8 cellular contexts compared by ENCODE assay signal in the genomic region with DNA sequence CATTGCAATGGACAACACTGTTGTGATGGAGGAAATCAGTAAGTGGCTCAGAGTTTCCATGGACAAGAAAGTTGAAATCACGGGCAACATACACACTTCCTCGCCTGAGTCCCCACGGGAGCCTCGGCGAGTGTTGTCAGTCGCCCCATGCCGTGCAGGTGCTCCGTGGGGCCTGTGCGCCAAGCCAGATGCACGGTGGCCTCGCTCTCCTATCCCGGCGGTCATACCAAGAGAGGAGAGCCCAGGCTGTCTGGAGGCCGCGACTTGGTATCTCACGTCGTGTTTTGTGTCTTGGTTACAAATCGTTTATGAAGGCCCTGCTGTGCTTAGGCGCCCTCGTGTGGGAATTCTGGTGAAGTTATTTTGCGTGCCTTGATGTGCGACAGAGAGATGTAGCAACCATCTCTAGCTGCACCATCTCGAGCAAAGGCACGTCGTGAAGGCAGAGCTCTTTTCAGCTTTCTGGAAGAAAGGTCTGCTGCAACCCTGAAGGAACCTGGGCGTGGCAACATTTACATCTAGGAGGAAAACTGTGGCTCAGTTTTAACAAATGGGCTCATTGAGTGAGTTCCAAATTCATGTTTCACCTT. TPM values are rescaled to one million over a fixed set of nuclear protein-coding genes. Genes with fewer than 3 reads are reported as not detected.
DNase-seq lines count a peak whose midpoint lies in the region; ATAC-seq and TF ChIP-seq lines count a peak whose summit lies in the region.

No MANE protein-coding gene starts in this region.

- H3K9me3 ChIP-seq in cardiac muscle cell (ENCODE audit: low read depth) = no peaks in the 10 kb centered on the region
- H3K9me3 ChIP-seq in prostate gland = no peaks in the 10 kb centered on the region

- intact Hi-C loops in prostate gland (cut with DNase I) = loop anchor here (5.0 kb wide), 1 partner anchor 807 kb away; no protein-coding TSS in a partner anchor

- H3K4me3 Mint-ChIP-seq in activated T-helper 17 cell treated with anti-CD3 and anti-CD28 coated beads, Interleukin-2, amount 50 U/mL, for 72 hours = no peak overlapping the region
- no peak overlapping the region for H3K4me3 Mint-ChIP-seq in stimulated activated memory B cell treated with anti-CD40 and anti-IgM and Interleukin-4, amounts not matched to agents 10 μg/mL and 1 μg/mL and 100 μg/mL, for 72 hours

- peak; percentile 28 for ATAC-seq in activated T-helper 17 cell treated with anti-CD3 and anti-CD28 coated beads, Interleukin-2, amount 50 U/mL, for 72 hours (replicated peaks)
- no peak for ATAC-seq in stimulated activated memory B cell treated with anti-CD40 and anti-IgM and Interleukin-4, amounts not matched to agents 10 μg/mL and 1 μg/mL and 100 μg/mL, for 72 hours
- ATAC-seq in GM18861 (IDR thresholded peaks at IDR 0.05; ENCODE audit: unreplicated experiment) = no peak

- no peaks in the 10 kb centered on the region for H3K27me3 Mint-ChIP-seq in activated T-helper 17 cell treated with anti-CD3 and anti-CD28 coated beads, Interleukin-2, amount 50 U/mL, for 72 hours
- H3K27me3 Mint-ChIP-seq in stimulated activated memory B cell treated with anti-CD40 and anti-IgM and Interleukin-4, amounts not matched to agents 10 μg/mL and 1 μg/mL and 100 μg/mL, for 72 hours = no peaks in the 10 kb centered on the region

- H3K4me3 ChIP-seq in cardiac muscle cell (no peak overlapping the region), prostate gland (no peak overlapping the region)

- no peak for TF ChIP-seq POLR2A in prostate gland (IDR thresholded peaks at IDR 0.05)

- no peak overlapping the region for H3K27ac ChIP-seq in cardiac muscle cell
- peak overlapping the region in 1 of 2 donors; percentile 41 for H3K27ac ChIP-seq in prostate gland

- DNase-seq in ACHN = peak; percentile 56
- peak; percentile 50 for DNase-seq in NCI-H510A treated with DMSO at 0.1 percent for 48 hours (lab: John Stamatoyannopoulos, UW)
- DNase-seq in cardiac muscle cell (ENCODE audit: low read depth in 1 of 2, low spot score in 1 of 2) = peak; percentile 59 to 85
- DNase-seq in prostate gland (ENCODE audit: low spot score) = peak; percentile 63

- no peaks in the 10 kb centered on the region for H3K4me1 ChIP-seq in cardiac muscle cell (ENCODE audit: low read depth)
- peaks cover 3% of the 10 kb centered on the region for H3K4me1 ChIP-seq in prostate gland (replicated peaks)

- WGBS in prostate gland = 50% methylated on average over 26 of the region's 26 CpGs

- H3K27me3 ChIP-seq in cardiac muscle cell = no peaks in the 10 kb centered on the region
- no peaks in the 10 kb centered on the region for H3K27me3 ChIP-seq in prostate gland (replicated peaks; ENCODE audit: insufficient read depth)

- H3K4me1 Mint-ChIP-seq in activated T-helper 17 cell treated with anti-CD3 and anti-CD28 coated beads, Interleukin-2, amount 50 U/mL, for 72 hours = peaks cover 4% of the 10 kb centered on the region
- H3K4me1 Mint-ChIP-seq in stimulated activated memory B cell treated with anti-CD40 and anti-IgM and Interleukin-4, amounts not matched to agents 10 μg/mL and 1 μg/mL and 100 μg/mL, for 72 hours = no peaks in the 10 kb centered on the region

- TF ChIP-seq CTCF in GM12872 (IDR thresholded peaks at IDR 0.05; ENCODE audit: insufficient read depth, low read depth, low read length) = peak; percentile 68
- TF ChIP-seq CTCF in cardiac muscle cell (IDR thresholded peaks at IDR 0.05; ENCODE audit: low read depth, low read length) = peak; percentile 73
- peak in 3 of 4 experiments; percentile 40 to 68 (median 63) for TF ChIP-seq CTCF in prostate gland (IDR thresholded peaks at IDR 0.05)

- peaks cover 79% of the 10 kb centered on the region for H3K36me3 Mint-ChIP-seq in activated T-helper 17 cell treated with anti-CD3 and anti-CD28 coated beads, Interleukin-2, amount 50 U/mL, for 72 hours (ENCODE audit: low read depth)
- peaks cover 61% of the 10 kb centered on the region for H3K36me3 Mint-ChIP-seq in stimulated activated memory B cell treated with anti-CD40 and anti-IgM and Interleukin-4, amounts not matched to agents 10 μg/mL and 1 μg/mL and 100 μg/mL, for 72 hours

- in situ Hi-C loops in ACHN (cut with HindIII; ENCODE audit: low pct_ligation_motif_present, low pct_unique_long_range_greater_than_20kb, low sequenced_read_pairs) = no loop called here

- H3K36me3 ChIP-seq in cardiac muscle cell (peaks cover 11% of the 10 kb centered on the region), prostate gland (peaks cover 7 to 10% of the 10 kb centered on the region in 2 donors)

- H3K27ac Mint-ChIP-seq in activated T-helper 17 cell treated with anti-CD3 and anti-CD28 coated beads, Interleukin-2, amount 50 U/mL, for 72 hours = no peak overlapping the region
- no peak overlapping the region for H3K27ac Mint-ChIP-seq in stimulated activated memory B cell treated with anti-CD40 and anti-IgM and Interleukin-4, amounts not matched to agents 10 μg/mL and 1 μg/mL and 100 μg/mL, for 72 hours

- no peaks in the 10 kb centered on the region for H3K9me3 Mint-ChIP-seq in activated T-helper 17 cell treated with anti-CD3 and anti-CD28 coated beads, Interleukin-2, amount 50 U/mL, for 72 hours
- no peaks in the 10 kb centered on the region for H3K9me3 Mint-ChIP-seq in stimulated activated memory B cell treated with anti-CD40 and anti-IgM and Interleukin-4, amounts not matched to agents 10 μg/mL and 1 μg/mL and 100 μg/mL, for 72 hours

RNA-seq across cellular contexts. Expression of a gene that starts 21.8 kb away (rescaled TPM):
- 10 to 100 TPM; 88.3 to 91.3 TPM for total RNA-seq in activated T-helper 17 cell treated with anti-CD3 and anti-CD28 coated beads, Interleukin-2, amount 50 U/mL, for 72 hours
- total RNA-seq in cardiac muscle cell = 62.4 and 105 TPM in 2 replicates
- polyA plus RNA-seq in cardiac muscle cell = 110 and 140 TPM in 2 replicates
- 100 to 1,000 TPM in 1 of 2 donors, 10 to 100 TPM in 1; 63.9 to 162 TPM for total RNA-seq in prostate gland

RNA-seq across cellular contexts. Expression of a gene that starts 22.3 kb away (rescaled TPM):
- total RNA-seq in activated T-helper 17 cell treated with anti-CD3 and anti-CD28 coated beads, Interleukin-2, amount 50 U/mL, for 72 hours = 10 to 100 TPM; 35.0 to 42.5 TPM
- total RNA-seq in cardiac muscle cell (93.0 and 101 TPM in 2 replicates), prostate gland (10 to 100 TPM; 60.8 to 92.9 TPM)
- 82.0 and 113 TPM in 2 replicates for polyA plus RNA-seq in cardiac muscle cell

RNA-seq across cellular contexts. Expression of a gene that starts 27.4 kb away (rescaled TPM):
- total RNA-seq in activated T-helper 17 cell treated with anti-CD3 and anti-CD28 coated beads, Interleukin-2, amount 50 U/mL, for 72 hours = 100 to 1,000 TPM in 1 of 2 donors, 10 to 100 TPM in 1; 55.5 to 107 TPM
- total RNA-seq in cardiac muscle cell = 31.1 and 47.7 TPM in 2 replicates
- polyA plus RNA-seq in cardiac muscle cell = 72.7 and 85.3 TPM in 2 replicates
- total RNA-seq in prostate gland = 10 to 100 TPM; 26.0 to 35.8 TPM

RNA-seq across cellular contexts. Expression of a gene that starts 42.6 kb away (rescaled TPM):
- 10 to 100 TPM; 43.5 to 52.3 TPM for total RNA-seq in activated T-helper 17 cell treated with anti-CD3 and anti-CD28 coated beads, Interleukin-2, amount 50 U/mL, for 72 hours
- total RNA-seq in cardiac muscle cell (39.4 and 53.6 TPM in 2 replicates), prostate gland (10 to 100 TPM; 65.6 to 84.8 TPM)
- 16.3 and 26.3 TPM in 2 replicates for polyA plus RNA-seq in cardiac muscle cell
